In the genomic region with DNA sequence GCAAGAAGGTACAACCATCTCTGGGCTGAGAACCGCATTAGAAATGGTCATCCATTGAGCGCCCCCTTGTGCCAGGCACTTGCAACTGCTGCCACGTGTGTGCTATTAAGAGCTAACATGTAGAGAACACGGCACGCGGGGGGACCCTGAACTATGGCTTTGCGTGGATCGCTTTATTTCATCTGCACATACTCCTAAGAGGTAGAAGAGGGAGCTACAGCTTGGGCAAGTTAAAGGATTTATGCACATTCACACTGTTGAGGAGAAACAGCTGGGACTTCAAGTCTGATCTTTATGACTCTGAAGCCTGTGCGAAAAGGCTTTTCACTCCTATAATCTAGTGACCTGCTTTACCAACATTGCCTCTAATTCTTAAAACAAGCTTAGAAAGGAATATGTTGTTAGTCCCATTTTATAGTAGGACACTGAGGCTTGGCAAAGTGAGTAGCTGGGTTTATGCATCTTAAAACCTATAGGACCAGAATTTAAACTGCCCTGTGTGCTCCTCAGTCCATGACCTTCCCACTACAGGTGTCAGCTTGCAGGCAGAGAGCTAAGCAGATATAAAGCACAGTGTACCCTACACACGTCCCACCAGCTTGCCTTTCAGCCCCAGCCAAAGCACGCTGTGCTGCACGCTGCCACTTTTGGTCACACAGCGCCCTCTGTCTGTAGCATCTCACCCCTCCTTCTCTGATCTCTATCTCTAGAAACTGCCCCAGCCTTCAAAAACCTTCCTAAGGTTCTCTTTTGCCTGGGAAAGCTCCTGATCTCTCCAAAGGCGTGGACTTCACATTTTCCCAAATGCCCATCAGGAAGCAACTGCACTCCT, we compare ENCODE assay signal across 1 cellular context.
TF ChIP-seq lines count a peak whose summit lies in the region.

No MANE protein-coding gene starts in this region.

TF ChIP-seq in K562, 482 proteins besides CTCF, POLR2A, EP300 and RAD21 (continued from another document and continues in another):
- no peak for TF ChIP-seq ZNF146 (CRISPR knock-in tag; IDR thresholded peaks at IDR 0.05; ENCODE audit: unreplicated experiment)
- no peak for TF ChIP-seq NR4A1 (CRISPR knock-in tag; IDR thresholded peaks at IDR 0.05)
- TF ChIP-seq NR4A1 (tag; IDR thresholded peaks at IDR 0.05): peak; percentile 27; the same call in 1 of the 2 replicates
- TF ChIP-seq CHD1 (IDR thresholded peaks at IDR 0.05; ENCODE audit: low read length): no peak
- TF ChIP-seq, protein P1, sequence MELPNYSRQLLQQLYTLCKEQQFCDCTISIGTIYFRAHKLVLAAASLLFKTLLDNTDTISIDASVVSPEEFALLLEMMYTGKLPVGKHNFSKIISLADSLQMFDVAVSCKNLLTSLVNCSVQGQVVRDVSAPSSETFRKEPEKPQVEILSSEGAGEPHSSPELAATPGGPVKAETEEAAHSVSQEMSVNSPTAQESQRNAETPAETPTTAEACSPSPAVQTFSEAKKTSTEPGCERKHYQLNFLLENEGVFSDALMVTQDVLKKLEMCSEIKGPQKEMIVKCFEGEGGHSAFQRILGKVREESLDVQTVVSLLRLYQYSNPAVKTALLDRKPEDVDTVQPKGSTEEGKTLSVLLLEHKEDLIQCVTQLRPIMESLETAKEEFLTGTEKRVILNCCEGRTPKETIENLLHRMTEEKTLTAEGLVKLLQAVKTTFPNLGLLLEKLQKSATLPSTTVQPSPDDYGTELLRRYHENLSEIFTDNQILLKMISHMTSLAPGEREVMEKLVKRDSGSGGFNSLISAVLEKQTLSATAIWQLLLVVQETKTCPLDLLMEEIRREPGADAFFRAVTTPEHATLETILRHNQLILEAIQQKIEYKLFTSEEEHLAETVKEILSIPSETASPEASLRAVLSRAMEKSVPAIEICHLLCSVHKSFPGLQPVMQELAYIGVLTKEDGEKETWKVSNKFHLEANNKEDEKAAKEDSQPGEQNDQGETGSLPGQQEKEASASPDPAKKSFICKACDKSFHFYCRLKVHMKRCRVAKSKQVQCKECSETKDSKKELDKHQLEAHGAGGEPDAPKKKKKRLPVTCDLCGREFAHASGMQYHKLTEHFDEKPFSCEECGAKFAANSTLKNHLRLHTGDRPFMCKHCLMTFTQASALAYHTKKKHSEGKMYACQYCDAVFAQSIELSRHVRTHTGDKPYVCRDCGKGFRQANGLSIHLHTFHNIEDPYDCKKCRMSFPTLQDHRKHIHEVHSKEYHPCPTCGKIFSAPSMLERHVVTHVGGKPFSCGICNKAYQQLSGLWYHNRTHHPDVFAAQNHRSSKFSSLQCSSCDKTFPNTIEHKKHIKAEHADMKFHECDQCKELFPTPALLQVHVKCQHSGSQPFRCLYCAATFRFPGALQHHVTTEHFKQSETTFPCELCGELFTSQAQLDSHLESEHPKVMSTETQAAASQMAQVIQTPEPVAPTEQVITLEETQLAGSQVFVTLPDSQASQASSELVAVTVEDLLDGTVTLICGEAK (IDR thresholded peaks at IDR 0.05): no peak
- TF ChIP-seq, protein P1 (CRISPR knock-in tag; IDR thresholded peaks at IDR 0.05): no peak
- TF ChIP-seq, protein P2, sequence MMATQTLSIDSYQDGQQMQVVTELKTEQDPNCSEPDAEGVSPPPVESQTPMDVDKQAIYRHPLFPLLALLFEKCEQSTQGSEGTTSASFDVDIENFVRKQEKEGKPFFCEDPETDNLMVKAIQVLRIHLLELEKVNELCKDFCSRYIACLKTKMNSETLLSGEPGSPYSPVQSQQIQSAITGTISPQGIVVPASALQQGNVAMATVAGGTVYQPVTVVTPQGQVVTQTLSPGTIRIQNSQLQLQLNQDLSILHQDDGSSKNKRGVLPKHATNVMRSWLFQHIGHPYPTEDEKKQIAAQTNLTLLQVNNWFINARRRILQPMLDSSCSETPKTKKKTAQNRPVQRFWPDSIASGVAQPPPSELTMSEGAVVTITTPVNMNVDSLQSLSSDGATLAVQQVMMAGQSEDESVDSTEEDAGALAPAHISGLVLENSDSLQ (IDR thresholded peaks at IDR 0.05): no peak
- TF ChIP-seq BRCA1 (IDR thresholded peaks at IDR 0.05): no peak
- no peak for TF ChIP-seq BRCA1 (CRISPR knock-in tag; IDR thresholded peaks at IDR 0.05)
- TF ChIP-seq IFI16 (CRISPR knock-in tag; IDR thresholded peaks at IDR 0.05): no peak
- TF ChIP-seq, protein P3, sequence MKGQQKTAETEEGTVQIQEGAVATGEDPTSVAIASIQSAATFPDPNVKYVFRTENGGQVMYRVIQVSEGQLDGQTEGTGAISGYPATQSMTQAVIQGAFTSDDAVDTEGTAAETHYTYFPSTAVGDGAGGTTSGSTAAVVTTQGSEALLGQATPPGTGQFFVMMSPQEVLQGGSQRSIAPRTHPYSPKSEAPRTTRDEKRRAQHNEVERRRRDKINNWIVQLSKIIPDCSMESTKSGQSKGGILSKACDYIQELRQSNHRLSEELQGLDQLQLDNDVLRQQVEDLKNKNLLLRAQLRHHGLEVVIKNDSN (CRISPR knock-in tag; IDR thresholded peaks at IDR 0.05): peak; percentile 58; the same call in 1 of the 2 replicates
- TF ChIP-seq, protein P4, sequence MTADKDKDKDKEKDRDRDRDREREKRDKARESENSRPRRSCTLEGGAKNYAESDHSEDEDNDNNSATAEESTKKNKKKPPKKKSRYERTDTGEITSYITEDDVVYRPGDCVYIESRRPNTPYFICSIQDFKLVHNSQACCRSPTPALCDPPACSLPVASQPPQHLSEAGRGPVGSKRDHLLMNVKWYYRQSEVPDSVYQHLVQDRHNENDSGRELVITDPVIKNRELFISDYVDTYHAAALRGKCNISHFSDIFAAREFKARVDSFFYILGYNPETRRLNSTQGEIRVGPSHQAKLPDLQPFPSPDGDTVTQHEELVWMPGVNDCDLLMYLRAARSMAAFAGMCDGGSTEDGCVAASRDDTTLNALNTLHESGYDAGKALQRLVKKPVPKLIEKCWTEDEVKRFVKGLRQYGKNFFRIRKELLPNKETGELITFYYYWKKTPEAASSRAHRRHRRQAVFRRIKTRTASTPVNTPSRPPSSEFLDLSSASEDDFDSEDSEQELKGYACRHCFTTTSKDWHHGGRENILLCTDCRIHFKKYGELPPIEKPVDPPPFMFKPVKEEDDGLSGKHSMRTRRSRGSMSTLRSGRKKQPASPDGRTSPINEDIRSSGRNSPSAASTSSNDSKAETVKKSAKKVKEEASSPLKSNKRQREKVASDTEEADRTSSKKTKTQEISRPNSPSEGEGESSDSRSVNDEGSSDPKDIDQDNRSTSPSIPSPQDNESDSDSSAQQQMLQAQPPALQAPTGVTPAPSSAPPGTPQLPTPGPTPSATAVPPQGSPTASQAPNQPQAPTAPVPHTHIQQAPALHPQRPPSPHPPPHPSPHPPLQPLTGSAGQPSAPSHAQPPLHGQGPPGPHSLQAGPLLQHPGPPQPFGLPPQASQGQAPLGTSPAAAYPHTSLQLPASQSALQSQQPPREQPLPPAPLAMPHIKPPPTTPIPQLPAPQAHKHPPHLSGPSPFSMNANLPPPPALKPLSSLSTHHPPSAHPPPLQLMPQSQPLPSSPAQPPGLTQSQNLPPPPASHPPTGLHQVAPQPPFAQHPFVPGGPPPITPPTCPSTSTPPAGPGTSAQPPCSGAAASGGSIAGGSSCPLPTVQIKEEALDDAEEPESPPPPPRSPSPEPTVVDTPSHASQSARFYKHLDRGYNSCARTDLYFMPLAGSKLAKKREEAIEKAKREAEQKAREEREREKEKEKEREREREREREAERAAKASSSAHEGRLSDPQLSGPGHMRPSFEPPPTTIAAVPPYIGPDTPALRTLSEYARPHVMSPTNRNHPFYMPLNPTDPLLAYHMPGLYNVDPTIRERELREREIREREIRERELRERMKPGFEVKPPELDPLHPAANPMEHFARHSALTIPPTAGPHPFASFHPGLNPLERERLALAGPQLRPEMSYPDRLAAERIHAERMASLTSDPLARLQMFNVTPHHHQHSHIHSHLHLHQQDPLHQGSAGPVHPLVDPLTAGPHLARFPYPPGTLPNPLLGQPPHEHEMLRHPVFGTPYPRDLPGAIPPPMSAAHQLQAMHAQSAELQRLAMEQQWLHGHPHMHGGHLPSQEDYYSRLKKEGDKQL (CRISPR knock-in tag; IDR thresholded peaks at IDR 0.05; ENCODE audit: borderline replicate concordance): no peak
- peak; percentile 88 for TF ChIP-seq BRD9 (IDR thresholded peaks at IDR 0.05; ENCODE audit: low read depth, partially characterized antibody)
- no peak for TF ChIP-seq DPF2 (IDR thresholded peaks at IDR 0.05)
- TF ChIP-seq, protein P5, sequence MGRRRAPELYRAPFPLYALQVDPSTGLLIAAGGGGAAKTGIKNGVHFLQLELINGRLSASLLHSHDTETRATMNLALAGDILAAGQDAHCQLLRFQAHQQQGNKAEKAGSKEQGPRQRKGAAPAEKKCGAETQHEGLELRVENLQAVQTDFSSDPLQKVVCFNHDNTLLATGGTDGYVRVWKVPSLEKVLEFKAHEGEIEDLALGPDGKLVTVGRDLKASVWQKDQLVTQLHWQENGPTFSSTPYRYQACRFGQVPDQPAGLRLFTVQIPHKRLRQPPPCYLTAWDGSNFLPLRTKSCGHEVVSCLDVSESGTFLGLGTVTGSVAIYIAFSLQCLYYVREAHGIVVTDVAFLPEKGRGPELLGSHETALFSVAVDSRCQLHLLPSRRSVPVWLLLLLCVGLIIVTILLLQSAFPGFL (CRISPR knock-in tag; IDR thresholded peaks at IDR 0.05): no peak
- TF ChIP-seq CREM (IDR thresholded peaks at IDR 0.05; ENCODE audit: low read depth): peak; percentile 70
- TF ChIP-seq ZEB2 (IDR thresholded peaks at IDR 0.05): no peak
